In the genomic region with DNA sequence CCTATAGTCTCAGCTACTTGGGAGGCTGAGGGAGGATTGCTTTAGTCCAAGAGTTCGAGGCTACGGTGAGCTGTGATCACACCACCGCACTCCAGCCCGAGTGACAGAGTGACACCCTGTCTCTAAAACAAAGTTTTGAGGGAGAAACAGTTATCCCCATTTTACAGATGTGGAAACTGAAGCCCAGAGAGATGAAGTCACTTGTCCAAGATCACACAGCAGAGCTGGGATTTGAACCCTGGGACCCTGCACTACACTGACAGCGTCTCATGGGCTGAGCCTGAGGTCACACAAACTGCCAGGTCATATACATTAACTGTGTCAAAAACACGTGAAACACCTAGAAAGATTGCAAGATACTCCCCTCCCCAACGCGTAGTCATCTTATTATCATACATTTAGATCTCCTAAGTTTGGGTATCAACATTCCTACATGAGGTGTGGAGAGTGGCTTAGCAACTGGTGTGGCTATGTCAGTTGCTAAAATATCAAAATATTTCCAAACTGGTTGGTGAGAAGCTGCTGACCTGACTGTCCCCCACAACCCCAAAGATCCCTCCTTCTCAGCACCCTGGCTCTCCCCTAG, we compare ENCODE assay signal across 24 cellular contexts. TPM values are rescaled to one million over a fixed set of nuclear protein-coding genes. Genes with fewer than 3 reads are reported as not detected.
DNase-seq lines count a peak whose midpoint lies in the region; ATAC-seq, FAIRE-seq and TF ChIP-seq lines count a peak whose summit lies in the region.
"Had no signal": no experiment of that assay in that cellular context is flagged by ENCODE, and none has a peak within 500 bp of the region (broad histone marks: within the 10 kb centered on the region; RNA-seq: fewer than 3 reads in every experiment).

No MANE protein-coding gene starts in this region.

- H2BK120ac ChIP-seq in mesendoderm (ENCODE audit: low read depth, low read length), result no peak overlapping the region

- H3K4me3 Mint-ChIP-seq in activated CD4-positive, alpha-beta T cell treated with anti-CD3 and anti-CD28 coated beads for 36 hours, result no peak overlapping the region
- no peak overlapping the region for H3K4me3 Mint-ChIP-seq in stimulated activated naive CD8-positive, alpha-beta T cell treated with anti-CD3 and anti-CD28 coated beads, Interleukin-15, amount 100 ng/mL, for 72 hours
- H3K4me3 Mint-ChIP-seq: HFFc6 had no signal

- H3K4ac ChIP-seq in mesendoderm (ENCODE audit: low read depth, low read length), result no peak overlapping the region

- no peaks in the 10 kb centered on the region for H3K79me2 ChIP-seq in mesendoderm (ENCODE audit: control insufficient read depth, insufficient read depth, low read length)

- no peak overlapping the region for H3K23ac ChIP-seq in mesendoderm (ENCODE audit: low read length)

- POLR2A ChIA-PET in activated CD4-positive, alpha-beta T cell treated with anti-CD3 and anti-CD28 coated beads for 36 hours (lab: Charles Lee), result interaction anchor here (0.9 kb wide), 1 partner anchor 44 kb away, joined by 3 read pairs; no protein-coding TSS in a partner anchor

- no CpG with 5 or more reads among the region's 8 CpGs for WGBS in mesendoderm (ENCODE audit: extremely low coverage, insufficient coverage, low lambda C conversion rate)

- H3K4me2 ChIP-seq in mesendoderm (ENCODE audit: low read length), result no peak overlapping the region

- no peak overlapping the region for H2AK5ac ChIP-seq in mesendoderm (ENCODE audit: low read length)

- no peak overlapping the region for H3K4me3 ChIP-seq in mesendoderm (ENCODE audit: low read length)
- H3K4me3 ChIP-seq: MG63, Peyer's patch had no signal

- DNase-seq in activated CD4-positive, alpha-beta T cell treated with anti-CD3 and anti-CD28 coated beads for 36 hours, result no peak
- DNase-seq in activated CD4-positive, alpha-beta T cell treated with anti-CD3 and anti-CD28 coated beads for 4 hours, result no peak
- no peak for DNase-seq in stimulated activated naive CD8-positive, alpha-beta T cell treated with anti-CD3 and anti-CD28 coated beads, Interleukin-15, amount 100 ng/mL, for 72 hours
- no peak for DNase-seq in stimulated activated naive CD8-positive, alpha-beta T cell treated with anti-CD3 and anti-CD28 coated beads, Interleukin-15, Interleukin-2, amounts not matched to agents 100 U/mL and 50 U/mL, for 24 hours
- peak; percentile 12 for DNase-seq in mesendoderm
- DNase-seq in D721Med (ENCODE audit: insufficient read length, low spot score), result no peak
- DNase-seq in DMS153 (lab: John Stamatoyannopoulos, UW), result no peak
- DNase-seq: DND-41, HFFc6, IMR-90, Kasumi-1, MG63, NCI-H1092, NCI-H1436 treated with DMSO at 0.1 percent for 48 hours, NCI-H2029, NCI-H2171, NCI-H526, Peyer's patch had no signal

- H2BK5ac ChIP-seq in mesendoderm (ENCODE audit: low read length), result no peak overlapping the region

- no peaks in the 10 kb centered on the region for H3K27me3 Mint-ChIP-seq in activated CD4-positive, alpha-beta T cell treated with anti-CD3 and anti-CD28 coated beads for 36 hours
- no peaks in the 10 kb centered on the region for H3K27me3 Mint-ChIP-seq in stimulated activated naive CD8-positive, alpha-beta T cell treated with anti-CD3 and anti-CD28 coated beads, Interleukin-15, amount 100 ng/mL, for 72 hours

- no peak overlapping the region for H3K9ac ChIP-seq in mesendoderm (ENCODE audit: low read length)

- H3K27me3 ChIP-seq in mesendoderm (ENCODE audit: insufficient read depth, low read length, poor library complexity), result no peaks in the 10 kb centered on the region
- H3K27me3 ChIP-seq: Peyer's patch had no signal

- H3K27ac ChIP-seq in mesendoderm (ENCODE audit: low read depth, low read length), result no peak overlapping the region
- H3K27ac ChIP-seq: 22Rv1, Peyer's patch had no signal

- no peak overlapping the region for H4K5ac ChIP-seq in mesendoderm (ENCODE audit: low read length)

- TF ChIP-seq CTCF in D721Med (IDR thresholded peaks at IDR 0.05; ENCODE audit: insufficient read depth, missing control alignments), result no peak

- H3K9me3 Mint-ChIP-seq in activated CD4-positive, alpha-beta T cell treated with anti-CD3 and anti-CD28 coated beads for 36 hours (ENCODE audit: low read depth), result no peaks in the 10 kb centered on the region
- H3K9me3 Mint-ChIP-seq in stimulated activated naive CD8-positive, alpha-beta T cell treated with anti-CD3 and anti-CD28 coated beads, Interleukin-15, amount 100 ng/mL, for 72 hours, result peaks cover 5 to 9% of the 10 kb centered on the region in 2 donors
- H3K9me3 Mint-ChIP-seq: HFFc6 had no signal

- ATAC-seq in activated CD4-positive, alpha-beta T cell treated with anti-CD3 and anti-CD28 coated beads for 36 hours, result no peak
- no peak for ATAC-seq in stimulated activated naive CD8-positive, alpha-beta T cell treated with anti-CD3 and anti-CD28 coated beads, Interleukin-15, amount 100 ng/mL, for 72 hours
- ATAC-seq in stimulated activated naive CD8-positive, alpha-beta T cell treated with anti-CD3 and anti-CD28 coated beads, Interleukin-15, Interleukin-2, amounts not matched to agents 100 U/mL and 50 U/mL, for 24 hours, result no peak
- ATAC-seq in GM18517 (IDR thresholded peaks at IDR 0.05; ENCODE audit: unreplicated experiment), result no peak
- ATAC-seq: Right ventricle myocardium inferior had no signal

- H3K27ac Mint-ChIP-seq in activated CD4-positive, alpha-beta T cell treated with anti-CD3 and anti-CD28 coated beads for 36 hours, result peak overlapping the region; percentile 58
- peak overlapping the region; percentile 58 to 84 for H3K27ac Mint-ChIP-seq in stimulated activated naive CD8-positive, alpha-beta T cell treated with anti-CD3 and anti-CD28 coated beads, Interleukin-15, amount 100 ng/mL, for 72 hours
- H3K27ac Mint-ChIP-seq: CD14-positive monocyte, HFFc6 had no signal

- intact Hi-C loops in activated CD4-positive, alpha-beta T cell treated with anti-CD3 and anti-CD28 coated beads for 36 hours (cut with DNase I, micrococcal nuclease), result no loop called here

- no peaks in the 10 kb centered on the region for H3K4me1 ChIP-seq in mesendoderm (ENCODE audit: control insufficient read depth, low read depth, low read length)
- H3K4me1 ChIP-seq: Peyer's patch had no signal

- H2BK15ac ChIP-seq in mesendoderm (replicated peaks; ENCODE audit: low read depth), result no peak overlapping the region

- H4K8ac ChIP-seq in mesendoderm (ENCODE audit: low read depth, low read length), result no peak overlapping the region

- no peak for FAIRE-seq in D721Med (lab: Jason Lieb, UNC)
- FAIRE-seq: H54, HTR-8/SVneo had no signal

- H3K79me1 ChIP-seq in mesendoderm (ENCODE audit: low read length), result no peaks in the 10 kb centered on the region

- H3K36me3 Mint-ChIP-seq in activated CD4-positive, alpha-beta T cell treated with anti-CD3 and anti-CD28 coated beads for 36 hours (ENCODE audit: low read depth), result peaks cover 7% of the 10 kb centered on the region

- H3K18ac ChIP-seq in mesendoderm (ENCODE audit: low read length), result no peak overlapping the region

- H3K36me3 ChIP-seq in mesendoderm (ENCODE audit: control insufficient read depth, insufficient read depth, low read length), result no peaks in the 10 kb centered on the region
- H3K36me3 ChIP-seq: MG63, Peyer's patch had no signal

- CTCF ChIA-PET in activated CD4-positive, alpha-beta T cell treated with anti-CD3 and anti-CD28 coated beads for 36 hours (lab: Charles Lee), result interaction anchor here (1.1 to 2.4 kb wide), 2 partner anchors 42 to 44 kb away, joined by 4 to 8 read pairs; a partner anchor contains a TSS

- H3K4me1 Mint-ChIP-seq in activated CD4-positive, alpha-beta T cell treated with anti-CD3 and anti-CD28 coated beads for 36 hours, result peaks cover 24% of the 10 kb centered on the region
- peaks cover 49% of the 10 kb centered on the region for H3K4me1 Mint-ChIP-seq in stimulated activated naive CD8-positive, alpha-beta T cell treated with anti-CD3 and anti-CD28 coated beads, Interleukin-15, amount 100 ng/mL, for 72 hours

- H3K56ac ChIP-seq in mesendoderm (ENCODE audit: low read length), result no peak overlapping the region

RNA-seq across cellular contexts. Expression of a gene that starts 8.2 kb away (rescaled TPM):
- 1 to 10 TPM; 4.9 TPM for total RNA-seq in activated CD4-positive, alpha-beta T cell treated with anti-CD3 and anti-CD28 coated beads for 36 hours
- polyA plus RNA-seq in mesendoderm (2013, experiment 1 of 2), result 0.25 TPM
- 0.29 TPM for polyA plus RNA-seq in mesendoderm (2013, experiment 2 of 2)

RNA-seq across cellular contexts. Expression of a gene that starts 44.7 kb away (rescaled TPM):
- 100 to 1,000 TPM; 114 to 140 TPM for total RNA-seq in activated CD4-positive, alpha-beta T cell treated with anti-CD3 and anti-CD28 coated beads for 36 hours
- 114 TPM for polyA plus RNA-seq in mesendoderm (2013, experiment 1 of 2)
- 113 TPM for polyA plus RNA-seq in mesendoderm (2013, experiment 2 of 2)
